21 cellular contexts compared by ENCODE assay signal in the genomic region with DNA sequence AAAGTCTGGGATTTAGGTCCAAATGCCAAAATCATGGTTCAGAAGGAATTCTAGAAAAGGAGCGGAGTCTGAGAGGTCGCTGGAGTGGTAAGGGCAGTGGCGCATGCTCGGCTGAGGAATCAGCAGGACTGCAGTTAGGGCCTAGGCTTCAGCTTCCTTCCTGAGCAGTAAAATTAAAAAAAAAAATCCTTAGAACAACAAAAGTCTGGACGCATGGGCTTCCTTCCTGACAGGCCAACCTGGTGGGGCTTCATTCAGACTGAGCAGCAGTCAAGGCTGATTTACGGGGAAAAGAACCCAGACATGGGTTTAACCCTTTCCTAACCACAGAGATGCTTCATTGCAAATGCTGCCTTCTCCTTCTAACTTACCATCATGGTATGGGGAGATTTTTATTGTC. TPM values are rescaled to one million over a fixed set of nuclear protein-coding genes. Genes with fewer than 3 reads are reported as not detected.
DNase-seq lines count a peak whose midpoint lies in the region; ATAC-seq, FAIRE-seq and TF ChIP-seq lines count a peak whose summit lies in the region.
"Had no signal": no experiment of that assay in that cellular context is flagged by ENCODE, and none has a peak within 500 bp of the region (broad histone marks: within the 10 kb centered on the region; RNA-seq: fewer than 3 reads in every experiment).

No MANE protein-coding gene starts in this region.

- intact Hi-C loops in left ventricle myocardium inferior (cut with micrococcal nuclease) = loop anchor here (10.0 kb wide), 1 partner anchor 63 kb away; no protein-coding TSS in a partner anchor
- intact Hi-C loops in Right ventricle myocardium superior (cut with DNase I) = loop anchor here (10.0 kb wide), 1 partner anchor 73 kb away; no protein-coding TSS in a partner anchor
- intact Hi-C loops in K562 (cut with micrococcal nuclease) = no loop called here
- intact Hi-C loops in HepG2 (cut with micrococcal nuclease; ENCODE audit: unreplicated experiment) = no loop called here
- intact Hi-C loops in CD8-positive, alpha-beta T cell (cut with DNase I, micrococcal nuclease) = no loop called here

- H3K27me3 Mint-ChIP-seq in CD8-positive, alpha-beta T cell (ENCODE audit: low read depth) = peaks cover 63% of the 10 kb centered on the region

- in situ Hi-C loops in K562 (cut with MboI) = no loop called here
- in situ Hi-C loops in HepG2 (cut with HindIII; ENCODE audit: extremely low pct_ligation_motif_present, low pct_unique_long_range_greater_than_20kb) = no loop called here

- no peaks in the 10 kb centered on the region for H3K9me3 ChIP-seq in left ventricle myocardium inferior (replicated peaks)
- H3K9me3 ChIP-seq in K562 (replicated peaks; ENCODE audit: control insufficient read depth, insufficient read depth, low read depth, low read length) = no peaks in the 10 kb centered on the region
- no peaks in the 10 kb centered on the region for H3K9me3 ChIP-seq in HepG2 (ENCODE audit: low read length)
- H3K9me3 ChIP-seq in CD8-positive, alpha-beta T cell (ENCODE audit: low read length) = no peaks in the 10 kb centered on the region
- H3K9me3 ChIP-seq: ascending aorta, lower lobe of right lung, testis had no signal

- H3K27me3 ChIP-seq in left ventricle myocardium inferior (ENCODE audit: low read depth) = peaks cover 48% of the 10 kb centered on the region
- peaks cover 49 to 69% of the 10 kb centered on the region in 2 experiments for H3K27me3 ChIP-seq in K562 (ENCODE audit: control insufficient read depth in 2 of 2, insufficient read depth in 2 of 2, low read length in 2 of 2)
- peaks cover 0 to 13% of the 10 kb centered on the region in 2 experiments; a peak in 2 of 5 replicates for H3K27me3 ChIP-seq in HepG2 (ENCODE audit: control insufficient read depth in 1 of 2, insufficient read depth in 2 of 2, low read length in 2 of 2)
- peaks cover 33% of the 10 kb centered on the region for H3K27me3 ChIP-seq in CD8-positive, alpha-beta T cell (ENCODE audit: insufficient read depth, low read length)
- H3K27me3 ChIP-seq: testis had no signal

- H3K36me3 ChIP-seq in left ventricle myocardium inferior = no peaks in the 10 kb centered on the region
- no peaks in the 10 kb centered on the region for H3K36me3 ChIP-seq in K562 (ENCODE audit: control insufficient read depth, insufficient read depth, low read length)
- H3K36me3 ChIP-seq in HepG2 (replicated peaks in 1 of 2; ENCODE audit: control insufficient read depth in 1 of 2, insufficient read depth in 2 of 2, low read length in 2 of 2) = peaks cover 0 to 4% of the 10 kb centered on the region in 2 experiments; a peak in 2 of 5 replicates
- H3K36me3 ChIP-seq in CD8-positive, alpha-beta T cell (ENCODE audit: insufficient read depth, low read length) = no peaks in the 10 kb centered on the region
- H3K36me3 ChIP-seq: ascending aorta, lower lobe of right lung had no signal

- H2AFZ ChIP-seq in K562 (ENCODE audit: low read depth, low read length) (no peak overlapping the region), HepG2 (ENCODE audit: low read length) (no peak overlapping the region)

- no peak for TF ChIP-seq POLR2A in K562 (conservative IDR thresholded peaks at IDR 0.05)
- no peak for TF ChIP-seq POLR2A in HepG2 (IDR thresholded peaks at IDR 0.05; ENCODE audit: insufficient read depth in 1 of 2, low read depth in 2 of 2, low read length in 2 of 2)

- H3K79me2 ChIP-seq in K562 (ENCODE audit: control insufficient read depth, insufficient read depth, low read length) = no peaks in the 10 kb centered on the region
- H3K79me2 ChIP-seq in HepG2 (ENCODE audit: insufficient read depth, low read length) = no peaks in the 10 kb centered on the region

- H3K4me1 Mint-ChIP-seq in CD8-positive, alpha-beta T cell (ENCODE audit: low read depth) = peaks cover 9% of the 10 kb centered on the region

- BruUV-seq in K562 (replicated peaks; lab: Mats Ljungman, UMichigan) (no TSS peak), HepG2 (replicated peaks; lab: Mats Ljungman, UMichigan) (no TSS peak)

- H3K27ac Mint-ChIP-seq in CD8-positive, alpha-beta T cell = no peak overlapping the region
- H3K27ac Mint-ChIP-seq: activated naive CD4-positive, alpha-beta T cell treated with anti-CD3 and anti-CD28 coated beads, Interleukin-2, amount 50 U/mL, for 24 hours had no signal

- H3K4me3 ChIP-seq in left ventricle myocardium inferior = no peak overlapping the region
- no peak overlapping the region for H3K4me3 ChIP-seq in K562
- no peak overlapping the region for H3K4me3 ChIP-seq in HepG2 (replicated peaks in 1 of 3; ENCODE audit: insufficient read depth in 1 of 3, low read depth in 2 of 3, low read length in 3 of 3)
- H3K4me3 ChIP-seq in CD8-positive, alpha-beta T cell (ENCODE audit: low read depth, low read length) = no peak overlapping the region
- H3K4me3 ChIP-seq: ascending aorta, lower lobe of right lung, testis had no signal

- DNase-seq in left ventricle myocardium inferior = no peak
- no peak for DNase-seq in Right ventricle myocardium superior
- DNase-seq in K562 (ENCODE audit: extremely low read depth in 1 of 4, low spot score in 3 of 4) = no peak
- DNase-seq in HepG2 (ENCODE audit: low spot score) = no peak
- no peak for DNase-seq in anterior cingulate cortex (lab: John Stamatoyannopoulos, UW)
- no peak for DNase-seq in CD8-positive, alpha-beta T cell
- DNase-seq in activated CD8-positive, alpha-beta memory T cell treated with anti-CD3 and anti-CD28 coated beads, Interleukin-2, amount 50 U/mL, for 4 hours = no peak
- DNase-seq: ACHN; activated CD4-positive, CD25-positive, alpha-beta regulatory T cell treated with anti-CD3 and anti-CD28 coated beads, Interleukin-2, amount 50 U/mL, for 72 hours; cerebellar nuclear complex; effector memory CD4-positive, alpha-beta T cell; lower lobe of right lung; NCI-H1092; NCI-H2029; testis had no signal

- no peaks in the 10 kb centered on the region for H3K36me3 Mint-ChIP-seq in CD8-positive, alpha-beta T cell
- H3K36me3 Mint-ChIP-seq: activated naive CD4-positive, alpha-beta T cell treated with anti-CD3 and anti-CD28 coated beads, Interleukin-2, amount 50 U/mL, for 24 hours had no signal

- H3K9ac ChIP-seq in K562 (ENCODE audit: insufficient read depth in 1 of 2, low read depth in 2 of 2, low read length in 2 of 2) (no peak overlapping the region), HepG2 (ENCODE audit: insufficient read depth, low read depth, low read length) (no peak overlapping the region)
- H3K9ac ChIP-seq: KMS-11 had no signal

- TF ChIP-seq EP300 in K562 (IDR thresholded peaks at IDR 0.05; ENCODE audit: low read length) = no peak
- TF ChIP-seq EP300 in HepG2 (IDR thresholded peaks at IDR 0.05; ENCODE audit: low read depth in 2 of 2, low read length in 2 of 2) = no peak
- no peak for TF ChIP-seq EP300 in HepG2 (CRISPR knock-in tag; IDR thresholded peaks at IDR 0.05; ENCODE audit: borderline replicate concordance)

- TF ChIP-seq CTCF in left ventricle myocardium inferior (IDR thresholded peaks at IDR 0.05; ENCODE audit: borderline replicate concordance) = no peak
- TF ChIP-seq CTCF in K562 (IDR thresholded peaks at IDR 0.05 in 2 of 3, conservative IDR thresholded peaks at IDR 0.05 in 1 of 3; ENCODE audit: insufficient read depth in 2 of 3, low read depth in 1 of 3, low read length in 3 of 3) = no peak
- TF ChIP-seq CTCF in HepG2 (CRISPR knock-in tag; IDR thresholded peaks at IDR 0.05) = no peak
- TF ChIP-seq CTCF in CD8-positive, alpha-beta T cell (IDR thresholded peaks at IDR 0.05) = no peak

- H3K27ac ChIP-seq in left ventricle myocardium inferior (replicated peaks) = peak overlapping the region; percentile 68
- no peak overlapping the region for H3K27ac ChIP-seq in K562 (ENCODE audit: extremely low read depth, low read depth, low read length)
- H3K27ac ChIP-seq in HepG2 (ENCODE audit: extremely low read length, insufficient read depth, low read length) = no peak overlapping the region
- no peak overlapping the region for H3K27ac ChIP-seq in CD8-positive, alpha-beta T cell (ENCODE audit: low read depth, low read length)
- H3K27ac ChIP-seq: ascending aorta, KMS-11, lower lobe of right lung, testis had no signal

- H4K20me1 ChIP-seq in K562 (replicated peaks; ENCODE audit: control insufficient read depth, insufficient read depth, low read length) (0 out of 2 replicates have a peak, but pooled peaks cover 9% of the 10 kb centered on the region), HepG2 (ENCODE audit: insufficient read depth, low read length) (peaks cover 3% of the 10 kb centered on the region; the same call in 1 of the 2 replicates)

- TF ChIP-seq RAD21 in K562 (CRISPR knock-in tag; conservative IDR thresholded peaks at IDR 0.05 in 1 of 2, IDR thresholded peaks at IDR 0.05 in 1 of 2) = no peak
- no peak for TF ChIP-seq RAD21 in HepG2 (CRISPR knock-in tag; IDR thresholded peaks at IDR 0.05)

- ATAC-seq in Right ventricle myocardium superior (ENCODE audit: poor library complexity) (no peak), K562 (no peak), HepG2 (no peak), HG02759 (IDR thresholded peaks at IDR 0.05; ENCODE audit: unreplicated experiment) (no peak)
- ATAC-seq in CD8-positive, alpha-beta T cell = no peak
- ATAC-seq: lower lobe of right lung, sciatic nerve had no signal

- no peak for FAIRE-seq in K562 (lab: Jason Lieb, UNC)
- no peak for FAIRE-seq in HepG2 (lab: Jason Lieb, UNC)

- 15% methylated on average over 6 of the region's 6 CpGs for WGBS in K562 (ENCODE audit: insufficient coverage, low coverage, missing lambda C conversion rate)
- 83% methylated on average over 6 of the region's 6 CpGs for WGBS in HepG2 (ENCODE audit: low lambda C conversion rate)

- CTCF ChIA-PET in K562 (lab: Yijun Ruan, JAX; ENCODE audit: low intra/inter-chr PET ratio) (no interaction called here), HepG2 (lab: Yijun Ruan, JAX; ENCODE audit: low intra/inter-chr PET ratio, low total read pairs) (no interaction called here)
- CTCF ChIA-PET in CD8-positive, alpha-beta T cell (lab: Charles Lee) = interaction anchor here (1.3 kb wide), 1 partner anchor 231 kb away, joined by 3 read pairs; no protein-coding TSS in a partner anchor

- no peaks in the 10 kb centered on the region for H3K9me1 ChIP-seq in K562 (ENCODE audit: control insufficient read depth, insufficient read depth, low read length)

- H3K4me2 ChIP-seq in K562 (ENCODE audit: insufficient read depth, low read length) (no peak overlapping the region), HepG2 (ENCODE audit: low read depth, low read length) (no peak overlapping the region)
- H3K4me2 ChIP-seq: KMS-11 had no signal

- H3K9me3 Mint-ChIP-seq in CD8-positive, alpha-beta T cell = no peaks in the 10 kb centered on the region
- H3K9me3 Mint-ChIP-seq: activated naive CD4-positive, alpha-beta T cell treated with anti-CD3 and anti-CD28 coated beads, Interleukin-2, amount 50 U/mL, for 24 hours had no signal

- H3K4me3 Mint-ChIP-seq in CD8-positive, alpha-beta T cell = no peak overlapping the region
- H3K4me3 Mint-ChIP-seq: activated naive CD4-positive, alpha-beta T cell treated with anti-CD3 and anti-CD28 coated beads, Interleukin-2, amount 50 U/mL, for 24 hours; CD14-positive monocyte had no signal

- POLR2A ChIA-PET in K562 (lab: Yijun Ruan, JAX) = interaction anchor here (1.1 to 1.5 kb wide), 2 partner anchors 13 to 55 kb away, joined by 4 to 5 read pairs; no protein-coding TSS in a partner anchor
- POLR2A ChIA-PET in HepG2 (lab: Yijun Ruan, JAX) = no interaction called here
- POLR2A ChIA-PET in CD8-positive, alpha-beta T cell (lab: Charles Lee) = no interaction called here

- H3K4me1 ChIP-seq in left ventricle myocardium inferior (peaks cover 69% of the 10 kb centered on the region), K562 (replicated peaks in 1 of 2; ENCODE audit: control insufficient read depth in 2 of 2, insufficient read depth in 2 of 2, low read length in 2 of 2) (peaks cover 0 to 13% of the 10 kb centered on the region in 2 experiments; a peak in 1 of 5 replicates), HepG2 (ENCODE audit: insufficient read depth, low read length) (peaks cover 15% of the 10 kb centered on the region)
- H3K4me1 ChIP-seq in CD8-positive, alpha-beta T cell (ENCODE audit: insufficient read depth, low read length) = peaks cover 11% of the 10 kb centered on the region

RNA-seq across cellular contexts. Expression of a gene that starts 17.1 kb away (rescaled TPM):
- total RNA-seq in left ventricle myocardium inferior (62.6 TPM), Right ventricle myocardium superior (72.5 TPM), K562 (2014; rRNA removed) (117 and 125 TPM in 2 replicates), K562 (2014; rRNA removed; fragmentation: Illumina TruSeq; extraction: Trizol) (46.0 and 52.1 TPM in 2 replicates), K562 (2015; rRNA removed; fragmentation: Illumina TruSeq; extraction: Trizol) (66.6 and 66.9 TPM in 2 replicates), K562 (2021) (87.1 and 93.4 TPM in 2 replicates), HepG2 (2016; rRNA removed; fragmentation: Illumina TruSeq; extraction: Trizol) (52.4 and 72.1 TPM in 2 replicates)
- total RNA-seq in K562 (2011; cell fraction: chromatin; rRNA removed; ENCODE audit: low replicate concordance) = 57.7 and 78.5 TPM in 2 replicates
- total RNA-seq in K562 (2011; cell fraction: nucleolus; rRNA removed) = 38.5 and 41.8 TPM in 2 replicates
- total RNA-seq in K562 (2011; cell fraction: nucleoplasm; rRNA removed) = 49.9 and 55.3 TPM in 2 replicates
- polyA plus RNA-seq in K562 (2011; rRNA removed) (54.8 and 64.3 TPM in 2 replicates), K562 (2014; fragmentation: Illumina TruSeq; extraction: Trizol) (97.5 and 104 TPM in 2 replicates), K562 (2014; fragmentation: Nextera tagmentation; extraction: Ambion mirVana) (1 to 10 TPM; 5.1 to 5.8 TPM), K562 (2014; rRNA removed) (102 and 109 TPM in 2 replicates), HepG2 (2011; rRNA removed) (48.2 and 67.9 TPM in 2 replicates)
- 74.9 and 86.7 TPM in 2 replicates for polyA plus RNA-seq in K562 (2011; cell fraction: cytosol; rRNA removed)
- 119 and 135 TPM in 2 replicates for polyA plus RNA-seq in K562 (2011; cell fraction: nucleus; rRNA removed)
- 99.9 and 118 TPM in 2 replicates for polyA plus RNA-seq in K562 (2012)
- 42.5 and 43.9 TPM in 2 replicates for polyA minus RNA-seq in K562 (2011; rRNA and poly(A)+ RNA removed)
- 20.6 and 22.6 TPM in 2 replicates for polyA minus RNA-seq in K562 (2011; cell fraction: cytosol; rRNA and poly(A)+ RNA removed)
- polyA minus RNA-seq in K562 (2011; cell fraction: nucleus; rRNA and poly(A)+ RNA removed) = 19.9 and 28.8 TPM in 2 replicates
- total RNA-seq in HepG2 (2016; cell fraction: cytosol; rRNA removed; fragmentation: Illumina TruSeq; extraction: Trizol; ENCODE audit: low read depth) = 22.8 and 23.7 TPM in 2 replicates
- total RNA-seq in HepG2 (2016; cell fraction: insoluble cytoplasmic fraction; rRNA removed; fragmentation: Illumina TruSeq; extraction: Trizol) = 47.5 and 68.7 TPM in 2 replicates
- total RNA-seq in HepG2 (2016; cell fraction: membrane; rRNA removed; fragmentation: Illumina TruSeq; extraction: Trizol) = 52.8 and 60.2 TPM in 2 replicates
- 35.2 and 42.6 TPM in 2 replicates for total RNA-seq in HepG2 (2016; cell fraction: nucleus; rRNA removed; fragmentation: Illumina TruSeq; extraction: Trizol)
- 66.3 and 73.5 TPM in 2 replicates for polyA plus RNA-seq in HepG2 (2011; cell fraction: cytosol; rRNA removed)
- 128 and 130 TPM in 2 replicates for polyA plus RNA-seq in HepG2 (2011; cell fraction: nucleus; rRNA removed)
- 78.4 and 79.8 TPM in 2 replicates for polyA plus RNA-seq in HepG2 (2012)
- polyA plus RNA-seq in HepG2 (2016; cell fraction: cytosol; fragmentation: Illumina TruSeq; extraction: Trizol; ENCODE audit: low read depth) = 28.1 and 30.5 TPM in 2 replicates
- 61.3 and 65.3 TPM in 2 replicates for polyA plus RNA-seq in HepG2 (2016; cell fraction: insoluble cytoplasmic fraction; fragmentation: Illumina TruSeq; extraction: Trizol; ENCODE audit: low read depth)
- polyA plus RNA-seq in HepG2 (2016; cell fraction: membrane; fragmentation: Illumina TruSeq; extraction: Trizol; ENCODE audit: low read depth) = 51.8 and 52.7 TPM in 2 replicates
- 73.3 and 76.8 TPM in 2 replicates for polyA plus RNA-seq in HepG2 (2016; cell fraction: nucleus; fragmentation: Illumina TruSeq; extraction: Trizol; ENCODE audit: insufficient read depth, low read depth)
- polyA minus RNA-seq in HepG2 (2011; rRNA and poly(A)+ RNA removed; ENCODE audit: low replicate concordance) = 59.9 and 60.3 TPM in 2 replicates
- 18.7 and 19.3 TPM in 2 replicates for polyA minus RNA-seq in HepG2 (2011; cell fraction: cytosol; rRNA and poly(A)+ RNA removed)
- polyA minus RNA-seq in HepG2 (2011; cell fraction: nucleus; rRNA and poly(A)+ RNA removed) = 52.9 and 55.6 TPM in 2 replicates
- 10 to 100 TPM; 78.7 to 82.1 TPM for total RNA-seq in CD8-positive, alpha-beta T cell

Comparison
In these comparisons a context has a peak if more than half of its experiments do, and no peak if none do; other contexts are left out.
1. intact Hi-C loops: an anchor here in left ventricle myocardium inferior (10.0 kb wide) and Right ventricle myocardium superior (10.0 kb wide); none called in K562, HepG2 and CD8-positive, alpha-beta T cell.